8 cellular contexts compared by ENCODE assay signal in genomic region chr1:202966006-202966904, GRCh38. TPM values are rescaled to one million over a fixed set of nuclear protein-coding genes. Genes with fewer than 3 reads are reported as not detected.
DNase-seq lines count a peak whose midpoint lies in the region; ATAC-seq and TF ChIP-seq lines count a peak whose summit lies in the region.

No MANE protein-coding gene starts in this region.

- H3K23ac ChIP-seq in trophoblast cell (ENCODE audit: low read length), result no peak overlapping the region

- H3K4me3 ChIP-seq in fibroblast of the aortic adventitia (ENCODE audit: low read depth, low read length) (peak overlapping the region; percentile 92), trophoblast cell (ENCODE audit: low read depth, low read length) (peak overlapping the region; percentile 93)

- peak overlapping the region; percentile 79 for H3K14ac ChIP-seq in trophoblast cell (ENCODE audit: low read length)

- H4K12ac ChIP-seq in trophoblast cell (ENCODE audit: low read depth, low read length), result peak overlapping the region; percentile 78

- H2BK12ac ChIP-seq in trophoblast cell (ENCODE audit: low read length), result no peak overlapping the region

- H3K4me1 Mint-ChIP-seq in T-cell, result peaks cover 29 to 34% (median 33%) of the 10 kb centered on the region in 3 donors

- POLR2A ChIA-PET in T-cell (lab: Charles Lee), result no interaction called here

- peaks cover 2% of the 10 kb centered on the region for H3K9me3 ChIP-seq in trophoblast cell (ENCODE audit: insufficient read depth, low read depth, low read length)

- peak overlapping the region; percentile 93 for H3K9ac ChIP-seq in trophoblast cell (ENCODE audit: low read length)

- H3K36me3 Mint-ChIP-seq in T-cell, result peaks cover 21% of the 10 kb centered on the region

- CTCF ChIA-PET in T-cell (lab: Charles Lee), result interaction anchor here in 1 of 2 donors (0.5 kb wide), 1 partner anchor 38 kb away, joined by 4 read pairs; no protein-coding TSS in a partner anchor

- no peaks in the 10 kb centered on the region for H3K9me3 Mint-ChIP-seq in T-cell

- WGBS in trophoblast cell (ENCODE audit: extremely low coverage, insufficient coverage, insufficient read length), result no CpG with 5 or more reads among the region's 18 CpGs

- peak overlapping the region; percentile 22 for H2AK5ac ChIP-seq in trophoblast cell (ENCODE audit: low read length)

- H2AFZ ChIP-seq in trophoblast cell (ENCODE audit: insufficient read depth, low read length, poor library complexity), result peak overlapping the region; percentile 85

- H3K4me2 ChIP-seq in trophoblast cell (ENCODE audit: low read length), result peak overlapping the region; percentile 76

- H3K27me3 Mint-ChIP-seq in T-cell, result no peaks in the 10 kb centered on the region

- peak overlapping the region; percentile 84 for H4K8ac ChIP-seq in trophoblast cell (ENCODE audit: low read depth, low read length)

- peak overlapping the region; percentile 13 for H3K27ac ChIP-seq in trophoblast cell (ENCODE audit: low read depth, low read length)

- H2BK120ac ChIP-seq in trophoblast cell (ENCODE audit: insufficient read depth, low read length, poor library complexity), result peak overlapping the region; percentile 54

- H4K91ac ChIP-seq in trophoblast cell (ENCODE audit: low read depth, low read length), result peak overlapping the region; percentile 80

- peak overlapping the region; percentile 59 for H2BK5ac ChIP-seq in trophoblast cell (ENCODE audit: low read depth, low read length, poor library complexity)

- H3K79me1 ChIP-seq in trophoblast cell (ENCODE audit: low read length), result peaks cover 19% of the 10 kb centered on the region

- peaks cover 19 to 25% of the 10 kb centered on the region in 2 experiments for H3K4me1 ChIP-seq in trophoblast cell (ENCODE audit: control insufficient read depth in 1 of 2, insufficient read depth in 2 of 2, low read length in 2 of 2)

- H3K27me3 ChIP-seq in trophoblast cell (ENCODE audit: insufficient read depth, low read length), result no peaks in the 10 kb centered on the region

- H3K4ac ChIP-seq in trophoblast cell (ENCODE audit: low read depth, low read length), result peak overlapping the region; percentile 39

- peaks cover 11% of the 10 kb centered on the region for H3K79me2 ChIP-seq in trophoblast cell (ENCODE audit: control insufficient read depth, insufficient read depth, low read length, poor library complexity)

- no peak for TF ChIP-seq CTCF in fibroblast of the aortic adventitia (IDR thresholded peaks at IDR 0.05; ENCODE audit: insufficient read depth, low read length)

- ATAC-seq in GM19452 (IDR thresholded peaks at IDR 0.05; ENCODE audit: unreplicated experiment) (peak; percentile 25), T-cell (replicated peaks in 1 of 4) (no peak), GM18498 (IDR thresholded peaks at IDR 0.05; ENCODE audit: unreplicated experiment) (no peak)

- peak overlapping the region; percentile 81 for H3K18ac ChIP-seq in trophoblast cell (ENCODE audit: low read length)

- DNase-seq in T-cell (peak in 3 of 34 experiments; percentile 2 to 24 (median 4)), fibroblast of the aortic adventitia (ENCODE audit: low read depth) (no peak), trophoblast cell (no peak), NCI-H1105 (lab: John Stamatoyannopoulos, UW) (no peak), RKO (ENCODE audit: low spot score) (no peak), C1 segment of cervical spinal cord (lab: John Stamatoyannopoulos, UW) (no peak)

- peak overlapping the region; percentile 84 to 91 for H3K27ac Mint-ChIP-seq in T-cell

- H3K4me3 Mint-ChIP-seq in T-cell, result peak overlapping the region; percentile 71 to 91 (median 81)

- peaks cover 15 to 21% of the 10 kb centered on the region in 2 experiments for H3K36me3 ChIP-seq in trophoblast cell (ENCODE audit: control insufficient read depth in 1 of 2, insufficient read depth in 2 of 2, low read length in 2 of 2)

RNA-seq across cellular contexts. Expression of gene CYB5R1, which starts 0.8 kb away (rescaled TPM):
- 10 to 100 TPM; 37.5 to 44.0 (median 40.0) TPM for total RNA-seq in T-cell
- 22.9 and 34.6 TPM in 2 replicates for total RNA-seq in fibroblast of the aortic adventitia (ENCODE audit: low replicate concordance)
- 70.3 and 78.5 TPM in 2 replicates for polyA plus RNA-seq in trophoblast cell (2013)

RNA-seq across cellular contexts. Expression of gene ADIPOR1, which starts 8.1 kb away (rescaled TPM):
- total RNA-seq in T-cell (10 to 100 TPM; 50.3 to 70.1 (median 53.7) TPM), fibroblast of the aortic adventitia (ENCODE audit: low replicate concordance) (30.4 and 104 TPM in 2 replicates)
- 91.4 and 100 TPM in 2 replicates for polyA plus RNA-seq in trophoblast cell (2013)

RNA-seq across cellular contexts. Expression of gene KLHL12, which starts 39.2 kb away (rescaled TPM):
- total RNA-seq in T-cell (10 to 100 TPM; 18.8 to 22.7 (median 22.0) TPM), fibroblast of the aortic adventitia (ENCODE audit: low replicate concordance) (22.2 and 29.6 TPM in 2 replicates)
- 9.7 and 10.1 TPM in 2 replicates for polyA plus RNA-seq in trophoblast cell (2013)

RNA-seq across cellular contexts. Expression of gene TMEM183A, which starts 40.9 kb away (rescaled TPM):
- total RNA-seq in T-cell (100 to 1,000 TPM in 2 of 5 donors, 10 to 100 TPM in 3; 67.5 to 124 (median 68.4) TPM), fibroblast of the aortic adventitia (ENCODE audit: low replicate concordance) (76.2 and 118 TPM in 2 replicates)
- polyA plus RNA-seq in trophoblast cell (2013), result 46.3 and 46.7 TPM in 2 replicates
